In genomic region chr5:81407811-81408210, GRCh38 we compare ENCODE assay signal across 13 cellular contexts. TPM values are rescaled to one million over a fixed set of nuclear protein-coding genes. Genes with fewer than 3 reads are reported as not detected.
"Had no signal": no experiment of that assay in that cellular context is flagged by ENCODE, and none has a peak within 500 bp of the region (broad histone marks: within the 10 kb centered on the region; RNA-seq: fewer than 3 reads in every experiment).

No MANE protein-coding gene starts in this region.

RNA-seq across cellular contexts. Expression of gene ACOT12, which starts 13.9 kb away (rescaled TPM):
- total RNA-seq: natural killer cell, neural crest cell, omental fat pad, osteocyte, right atrium auricular region, sciatic nerve, smooth muscle cell, spleen, transverse colon, upper lobe of left lung, ureter, vagina had no signal
- polyA plus RNA-seq: naive thymus-derived CD4-positive, alpha-beta T cell; smooth muscle cell had no signal
